In genomic region chr1:229448373-229448772, GRCh38 we compare ENCODE assay signal across 18 cellular contexts. TPM values are rescaled to one million over a fixed set of nuclear protein-coding genes. Genes with fewer than 3 reads are reported as not detected.
DNase-seq lines count a peak whose midpoint lies in the region; ATAC-seq and TF ChIP-seq lines count a peak whose summit lies in the region.
"Had no signal": no experiment of that assay in that cellular context is flagged by ENCODE, and none has a peak within 500 bp of the region (broad histone marks: within the 10 kb centered on the region; RNA-seq: fewer than 3 reads in every experiment).

No MANE protein-coding gene starts in this region.

- H3K27me3 ChIP-seq in testis, result no peaks in the 10 kb centered on the region
- no peaks in the 10 kb centered on the region for H3K27me3 ChIP-seq in effector memory CD4-positive, alpha-beta T cell (replicated peaks; ENCODE audit: control insufficient read depth, insufficient read depth, low read length, poor library complexity, severe bottlenecking)
- H3K27me3 ChIP-seq: BLaER1 had no signal

- ATAC-seq in left ventricle myocardium superior (peak; percentile 22), GM18861 (IDR thresholded peaks at IDR 0.05; ENCODE audit: unreplicated experiment) (no peak), GM18873 (IDR thresholded peaks at IDR 0.05; ENCODE audit: low FRiP score, unreplicated experiment) (no peak)
- ATAC-seq: GM23338 had no signal

- H3K4me1 ChIP-seq in testis, result no peaks in the 10 kb centered on the region
- no peaks in the 10 kb centered on the region for H3K4me1 ChIP-seq in effector memory CD4-positive, alpha-beta T cell (ENCODE audit: control insufficient read depth, insufficient read depth, low read length, poor library complexity, severe bottlenecking)
- H3K4me1 ChIP-seq: BLaER1 had no signal

- H3K4me3 ChIP-seq in testis, result no peak overlapping the region
- H3K4me3 ChIP-seq in effector memory CD4-positive, alpha-beta T cell (ENCODE audit: insufficient read depth, low read depth, low read length, poor library complexity, severe bottlenecking), result no peak overlapping the region
- H3K4me3 ChIP-seq: BLaER1, GM12878, GM23338 had no signal

- TF ChIP-seq CTCF in testis (IDR thresholded peaks at IDR 0.05), result no peak

- H3K9me3 ChIP-seq in testis, result no peaks in the 10 kb centered on the region
- H3K9me3 ChIP-seq in effector memory CD4-positive, alpha-beta T cell (ENCODE audit: control insufficient read depth, low read length), result no peaks in the 10 kb centered on the region
- H3K9me3 ChIP-seq: BLaER1 had no signal

- 73 to 76% methylated on average over 7 of the region's 7 CpGs for whole genome bisulfite sequencing in testis, 2 donors

- intact Hi-C loops in left ventricle myocardium superior (cut with micrococcal nuclease) (no loop called here), cardiac septum (cut with DNase I) (no loop called here), testis (cut with DNase I; ENCODE audit: low total_unique reads) (no loop called here)

- H3K36me3 ChIP-seq in testis (ENCODE audit: low read depth, missing control alignments), result no peaks in the 10 kb centered on the region
- peaks cover 27% of the 10 kb centered on the region for H3K36me3 ChIP-seq in effector memory CD4-positive, alpha-beta T cell (ENCODE audit: control insufficient read depth, insufficient read depth, low read length)

- no peak for DNase-seq in left ventricle myocardium superior
- DNase-seq in cardiac septum (ENCODE audit: low spot score), result no peak
- DNase-seq in foreskin melanocyte, result peak; percentile 86
- peak; percentile 60 for DNase-seq in testis
- no peak for DNase-seq in effector memory CD4-positive, alpha-beta T cell
- DNase-seq: 8988T; Calu3; CD4-positive, alpha-beta memory T cell; DMS79 treated with DMSO at 0.1 percent for 48 hours; HCEC 1CT had no signal

- TF ChIP-seq POLR2A in testis (IDR thresholded peaks at IDR 0.05), result no peak

- H3K27ac ChIP-seq in testis, result no peak overlapping the region
- no peak overlapping the region for H3K27ac ChIP-seq in effector memory CD4-positive, alpha-beta T cell (ENCODE audit: insufficient read depth, low read length, poor library complexity, severe bottlenecking)
- H3K27ac ChIP-seq: BLaER1 had no signal

RNA-seq across cellular contexts. Expression of gene ACTA1, which starts 14.5 kb away (rescaled TPM):
- total RNA-seq in left ventricle myocardium superior (2,149 TPM), cardiac septum (14,709 TPM), testis (1 to 10 TPM in 1 of 2 donors, under 1 TPM in 1; 0.94 to 1.2 TPM)
- 136 TPM for polyA plus RNA-seq in testis (ENCODE audit: insufficient read depth, low read depth, low replicate concordance)
- total RNA-seq: A673, GM12878 had no signal
- polyA plus RNA-seq: AG04450; CD14-positive monocyte; CD4-positive, alpha-beta memory T cell had no signal

RNA-seq across cellular contexts. Expression of gene NUP133, which starts 59.8 kb away (rescaled TPM):
- total RNA-seq in left ventricle myocardium superior (30.6 TPM), cardiac septum (24.5 TPM), testis (10 to 100 TPM; 46.5 to 60.9 TPM)
- 26.5 TPM for polyA plus RNA-seq in testis (ENCODE audit: insufficient read depth, low read depth, low replicate concordance)

Comparison
In these comparisons a context has a peak if more than half of its experiments do, and no peak if none do; other contexts are left out.
1. DNase-seq: peak in foreskin melanocyte (single experiment) and testis (single experiment); none in left ventricle myocardium superior (single experiment), cardiac septum (single experiment) and effector memory CD4-positive, alpha-beta T cell (0 of 3).
2. RNA of gene ACTA1, which starts 14.5 kb away (total RNA-seq): 14,709 TPM in cardiac septum (single experiment) and 2,149 TPM in left ventricle myocardium superior (single experiment); 0.94 to 1.2 TPM in testis; every median in the first group is over 100 times any median in the second.